8 cellular contexts compared by ENCODE assay signal in the genomic region with DNA sequence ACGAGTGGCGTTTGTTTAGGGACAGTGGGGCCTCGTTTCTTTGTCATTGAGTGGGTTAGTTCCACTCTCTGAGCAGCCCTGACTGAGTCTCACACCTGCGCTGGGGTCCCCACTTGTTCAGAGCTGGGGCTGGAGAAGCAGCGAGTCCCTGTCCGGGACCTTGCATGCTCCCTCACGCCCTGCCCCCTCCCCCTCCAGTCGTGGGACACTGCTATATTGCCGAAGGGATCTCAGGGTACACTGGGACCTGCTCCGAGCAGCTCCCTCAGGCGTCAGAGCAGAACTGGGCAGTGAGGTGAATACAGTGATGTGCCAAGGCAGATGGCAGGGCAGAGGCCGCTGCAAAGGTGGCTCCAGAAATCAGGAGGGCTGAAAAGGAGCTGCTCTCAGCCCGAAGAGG. TPM values are rescaled to one million over a fixed set of nuclear protein-coding genes. Genes with fewer than 3 reads are reported as not detected.
A peak's percentile ranks its signal among the peaks of the same experiment; 100 is the strongest.
DNase-seq lines count a peak whose midpoint lies in the region; ATAC-seq and TF ChIP-seq lines count a peak whose summit lies in the region.

No MANE protein-coding gene starts in this region.

- H3K36me3 ChIP-seq in WERI-Rb-1 (no peaks in the 10 kb centered on the region), neutrophil (no peaks in the 10 kb centered on the region), A673 (ENCODE audit: insufficient read depth, low read length, poor library complexity, severe bottlenecking) (no peaks in the 10 kb centered on the region)

- DNase-seq in WERI-Rb-1: no peak
- no peak for DNase-seq in RKO (ENCODE audit: low spot score)
- no peak for DNase-seq in A673 (ENCODE audit: low spot score)
- DNase-seq in GOT3 (lab: John Stamatoyannopoulos, UW): no peak
- no peak for DNase-seq in NCI-H446 treated with DMSO at 0.1 percent for 48 hours (lab: John Stamatoyannopoulos, UW)

- BruUV-seq in A673 (replicated peaks; lab: Mats Ljungman, UMichigan): no TSS peak

- ATAC-seq in GM18873 (IDR thresholded peaks at IDR 0.05; ENCODE audit: low FRiP score, unreplicated experiment): peak; percentile 12
- peak; percentile 5 for ATAC-seq in HG02623 (IDR thresholded peaks at IDR 0.05; ENCODE audit: unreplicated experiment)

- CTCF ChIA-PET in A673 (lab: Charles Lee): no interaction called here

- H3K27ac ChIP-seq in WERI-Rb-1 (peak overlapping the region; percentile 64), neutrophil (peak overlapping the region; percentile 100), A673 (ENCODE audit: low read depth, low read length, poor library complexity, severe bottlenecking) (no peak overlapping the region)

- no peaks in the 10 kb centered on the region for H3K27me3 ChIP-seq in WERI-Rb-1 (ENCODE audit: insufficient read depth, low read depth, severe bottlenecking)
- no peaks in the 10 kb centered on the region for H3K27me3 ChIP-seq in neutrophil
- no peaks in the 10 kb centered on the region for H3K27me3 ChIP-seq in A673 (replicated peaks; ENCODE audit: insufficient read depth, low read depth, low read length, poor library complexity)

- H3K4me1 ChIP-seq in neutrophil (ENCODE audit: control insufficient read depth in 1 of 2, insufficient read depth in 1 of 2, low read depth in 1 of 2, low read length in 1 of 2): peaks cover 99 to 100% of the 10 kb centered on the region in 2 experiments
- H3K4me1 ChIP-seq in A673 (ENCODE audit: insufficient read depth, low read length, poor library complexity, severe bottlenecking): no peaks in the 10 kb centered on the region

- H3K9me3 ChIP-seq in WERI-Rb-1 (ENCODE audit: severe bottlenecking): no peaks in the 10 kb centered on the region
- H3K9me3 ChIP-seq in neutrophil: no peaks in the 10 kb centered on the region
- H3K9me3 ChIP-seq in A673 (ENCODE audit: low read depth, low read length, poor library complexity, severe bottlenecking): no peaks in the 10 kb centered on the region

- H3K4me3 ChIP-seq in WERI-Rb-1 (ENCODE audit: low read depth, low read length): no peak overlapping the region
- H3K4me3 ChIP-seq in neutrophil (ENCODE audit: low read depth in 1 of 2, low read length in 1 of 2): peak overlapping the region; percentile 37 to 65
- no peak overlapping the region for H3K4me3 ChIP-seq in A673 (ENCODE audit: low read depth, low read length, poor library complexity, severe bottlenecking)

- POLR2A ChIA-PET in A673 (lab: Charles Lee; ENCODE audit: low non-redundant PET): no interaction called here

- intact Hi-C loops in A673 (cut with micrococcal nuclease; ENCODE audit: unreplicated experiment): no loop called here

- TF ChIP-seq CTCF in WERI-Rb-1 (IDR thresholded peaks at IDR 0.05; ENCODE audit: low read depth, low read length): no peak
- TF ChIP-seq CTCF in neutrophil (IDR thresholded peaks at IDR 0.05): no peak
- TF ChIP-seq CTCF in A673 (conservative IDR thresholded peaks at IDR 0.05; ENCODE audit: low read depth, low read length): no peak

RNA-seq across cellular contexts. Expression of a gene that starts 59.9 kb away (rescaled TPM):
- 22.1 and 23.5 TPM in 2 replicates for total RNA-seq in A673 (2021)

Comparison
In these comparisons a context has a peak if more than half of its experiments do, and no peak if none do; other contexts are left out.
1. H3K4me3 ChIP-seq: peak in neutrophil (2 of 2); none in WERI-Rb-1 (single experiment) and A673 (single experiment).